Comparison of ENCODE assay signal across 1 cellular context in the genomic region with DNA sequence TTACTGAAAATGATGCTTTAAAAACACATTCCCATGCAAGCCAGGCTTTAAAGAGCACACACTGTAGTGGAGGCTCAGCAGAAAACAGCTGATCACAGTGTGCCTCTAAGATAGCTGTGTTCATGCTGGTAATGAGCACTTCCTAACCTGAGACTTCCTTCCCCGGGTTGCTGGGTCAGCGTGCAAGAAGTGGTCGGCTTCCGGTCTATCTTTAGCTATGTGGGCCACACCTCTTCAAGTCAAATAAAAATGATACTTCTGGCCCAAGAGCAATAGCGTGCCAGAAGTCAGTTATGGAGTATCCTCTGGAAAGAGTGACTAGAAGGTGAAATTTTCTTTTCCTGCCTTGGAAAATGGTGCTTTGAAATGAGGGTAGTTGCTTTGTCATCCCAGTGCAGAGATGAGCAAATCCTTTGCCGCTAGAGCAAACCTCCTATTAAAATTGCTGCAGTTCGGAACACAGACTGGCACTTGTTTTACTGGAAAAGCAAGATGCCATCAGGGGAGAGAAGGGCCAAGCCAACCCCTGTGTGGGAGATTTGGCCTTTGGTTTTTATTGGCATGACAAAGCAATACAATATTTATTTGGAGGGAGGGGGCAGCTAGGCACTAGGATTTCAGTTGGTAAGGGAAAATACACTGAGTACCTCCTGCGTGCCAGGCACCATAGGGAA.
TF ChIP-seq lines count a peak whose summit lies in the region.

No MANE protein-coding gene starts in this region.

TF ChIP-seq in H1, 55 proteins besides CTCF, POLR2A, EP300 and RAD21 (continued from another document):
- TF ChIP-seq SRF (IDR thresholded peaks at IDR 0.05; ENCODE audit: low read depth, low read length): no peak
- TF ChIP-seq BRCA1 (IDR thresholded peaks at IDR 0.05; ENCODE audit: low read depth, low read length): no peak
- TF ChIP-seq CHD1 (IDR thresholded peaks at IDR 0.05; ENCODE audit: low read depth, low read length): no peak
- no peak for TF ChIP-seq NRF1 (IDR thresholded peaks at IDR 0.05; ENCODE audit: low read depth, low read length)
- TF ChIP-seq PHF8 (conservative IDR thresholded peaks at IDR 0.05; ENCODE audit: low read depth, low read length): no peak
- TF ChIP-seq KDM5A (IDR thresholded peaks at IDR 0.05; ENCODE audit: low read length): no peak
- TF ChIP-seq, protein P1, sequence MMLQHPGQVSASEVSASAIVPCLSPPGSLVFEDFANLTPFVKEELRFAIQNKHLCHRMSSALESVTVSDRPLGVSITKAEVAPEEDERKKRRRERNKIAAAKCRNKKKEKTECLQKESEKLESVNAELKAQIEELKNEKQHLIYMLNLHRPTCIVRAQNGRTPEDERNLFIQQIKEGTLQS (IDR thresholded peaks at IDR 0.05; ENCODE audit: insufficient read depth, low read depth, low read length): no peak
- no peak for TF ChIP-seq CHD2 (IDR thresholded peaks at IDR 0.05; ENCODE audit: low read length)
- no peak for TF ChIP-seq RNF2 (IDR thresholded peaks at IDR 0.05; ENCODE audit: borderline replicate concordance, low read depth, low read length, missing control alignments, poor library complexity, severe bottlenecking)
